Comparison of ENCODE assay signal across 8 cellular contexts in genomic region chr20:5222919-5223634, GRCh38.
A peak's percentile ranks its signal among the peaks of the same experiment; 100 is the strongest.
DNase-seq lines count a peak whose midpoint lies in the region; ATAC-seq and TF ChIP-seq lines count a peak whose summit lies in the region.

No MANE protein-coding gene starts in this region.

- H3K27ac ChIP-seq in body of pancreas: no peak overlapping the region

- TF ChIP-seq POLR2A in body of pancreas (IDR thresholded peaks at IDR 0.05): no peak

- H3K9me3 Mint-ChIP-seq in T-helper 2 cell treated with Interferon-gamma antibody and Interleukin-4, amounts not matched to agents 5 μg/mL and 100 μg/mL, for 36 hours: no peaks in the 10 kb centered on the region

- no peaks in the 10 kb centered on the region for H3K27me3 Mint-ChIP-seq in T-helper 2 cell treated with Interferon-gamma antibody and Interleukin-4, amounts not matched to agents 5 μg/mL and 100 μg/mL, for 36 hours (ENCODE audit: low read depth)

- DNase-seq in A172 (ENCODE audit: low spot score): peak; percentile 64
- DNase-seq in LoVo (ENCODE audit: low spot score): peak; percentile 52
- peak; percentile 34 for DNase-seq in T-helper 2 cell treated with Interferon-gamma antibody and Interleukin-4, amounts not matched to agents 5 μg/mL and 100 μg/mL, for 36 hours (ENCODE audit: low spot score)
- DNase-seq in body of pancreas: peak; percentile 47 to 64 (median 54)
- DNase-seq in inferior parietal cortex (ENCODE audit: extremely low spot score): peak; percentile 85
- peak; percentile 62 for DNase-seq in stimulated activated CD4-positive, alpha-beta T cell treated with anti-CD3 and anti-CD28 coated beads, Interleukin-1b, Interleukin-23, amount 100 ng/mL, for 48 hours

- H3K36me3 ChIP-seq in body of pancreas (replicated peaks in 1 of 2; ENCODE audit: insufficient read depth in 1 of 2, low read depth in 2 of 2): no peaks in the 10 kb centered on the region

- H3K4me1 ChIP-seq in body of pancreas: no peaks in the 10 kb centered on the region

- intact Hi-C loops in body of pancreas (cut with DNase I): no loop called here

- H3K27me3 ChIP-seq in body of pancreas: no peaks in the 10 kb centered on the region

- no peaks in the 10 kb centered on the region for H3K36me3 Mint-ChIP-seq in T-helper 2 cell treated with Interferon-gamma antibody and Interleukin-4, amounts not matched to agents 5 μg/mL and 100 μg/mL, for 36 hours (ENCODE audit: low read depth)

- no peak overlapping the region for H3K4me3 Mint-ChIP-seq in T-helper 2 cell treated with Interferon-gamma antibody and Interleukin-4, amounts not matched to agents 5 μg/mL and 100 μg/mL, for 36 hours

- peaks cover 2% of the 10 kb centered on the region for H3K4me1 Mint-ChIP-seq in T-helper 2 cell treated with Interferon-gamma antibody and Interleukin-4, amounts not matched to agents 5 μg/mL and 100 μg/mL, for 36 hours (ENCODE audit: low read depth)

- no peak overlapping the region for H3K27ac Mint-ChIP-seq in T-helper 2 cell treated with Interferon-gamma antibody and Interleukin-4, amounts not matched to agents 5 μg/mL and 100 μg/mL, for 36 hours

- no peaks in the 10 kb centered on the region for H3K9me3 ChIP-seq in body of pancreas

- H3K4me3 ChIP-seq in body of pancreas: no peak overlapping the region

- WGBS in body of pancreas, 2 donors: 26 to 28% methylated on average over 11 of the region's 11 CpGs

- ATAC-seq in body of pancreas (peak; percentile 52), HG02623 (IDR thresholded peaks at IDR 0.05; ENCODE audit: unreplicated experiment) (no peak)

- peak; percentile 82 for TF ChIP-seq CTCF in GM12874 (IDR thresholded peaks at IDR 0.05; ENCODE audit: insufficient read depth, low read depth, low read length)
- TF ChIP-seq CTCF in body of pancreas (IDR thresholded peaks at IDR 0.05): peak; percentile 63 to 92 (median 75)

Comparison
In these comparisons a context has a peak if more than half of its experiments do, and no peak if none do; other contexts are left out.
1. DNase-seq: peak in every context shown above with its lines; median percentile 85 in inferior parietal cortex; 64 in A172; 62 in stimulated activated CD4-positive, alpha-beta T cell treated with anti-CD3 and anti-CD28 coated beads, Interleukin-1b, Interleukin-23, amount 100 ng/mL, for 48 hours; 54 in body of pancreas; 52 in LoVo; 34 in T-helper 2 cell treated with Interferon-gamma antibody and Interleukin-4, amounts not matched to agents 5 μg/mL and 100 μg/mL, for 36 hours.